Comparison of ENCODE assay signal across 7 cellular contexts in the genomic region with DNA sequence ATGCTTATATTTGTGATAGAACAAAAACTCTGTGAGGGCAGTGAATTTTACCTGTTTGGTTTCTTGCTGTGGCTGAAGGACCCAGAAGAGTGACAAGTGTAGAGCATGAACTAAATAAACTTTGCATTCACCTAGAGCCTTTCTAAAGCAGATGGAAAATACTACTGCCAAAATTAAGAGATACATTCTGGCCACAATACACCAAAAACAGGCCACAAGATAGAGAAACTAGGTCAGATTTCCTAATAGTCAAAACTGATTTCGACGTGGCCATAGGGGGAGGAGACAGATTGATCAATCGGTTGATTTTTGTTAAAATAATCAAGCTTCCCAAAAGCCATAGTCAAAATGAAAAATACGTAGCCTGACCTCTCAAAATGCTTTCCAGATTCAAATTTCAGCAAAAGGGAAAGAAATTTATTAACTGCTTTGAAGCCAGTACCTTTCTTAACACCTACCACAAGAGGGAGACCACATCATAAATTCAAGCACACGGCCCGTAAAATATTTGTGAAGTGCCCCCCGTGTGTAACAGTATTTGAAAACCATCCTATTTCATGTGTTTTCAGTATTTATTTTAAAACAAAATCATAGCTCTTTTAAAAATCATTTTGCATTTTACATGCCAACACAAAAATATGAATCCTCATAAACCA.
DNase-seq lines count a peak whose midpoint lies in the region; ATAC-seq lines count a peak whose summit lies in the region.

No MANE protein-coding gene starts in this region.

- ATAC-seq in HG02852 (IDR thresholded peaks at IDR 0.05; ENCODE audit: unreplicated experiment): no peak
- ATAC-seq in HG03520 (IDR thresholded peaks at IDR 0.05; ENCODE audit: unreplicated experiment): no peak

- DNase-seq in H4 (ENCODE audit: low spot score): peak; percentile 9
- DNase-seq in NCI-H69 (lab: John Stamatoyannopoulos, UW): peak; percentile 19
- peak; percentile 37 for DNase-seq in fibroblast of gingiva (ENCODE audit: low read depth)
- DNase-seq in renal cortical epithelial cell (ENCODE audit: low read depth): peak; percentile 52
- no peak for DNase-seq in NCI-H128 (lab: John Stamatoyannopoulos, UW; ENCODE audit: unreplicated experiment)
